1 cellular context compared by ENCODE assay signal in the genomic region with DNA sequence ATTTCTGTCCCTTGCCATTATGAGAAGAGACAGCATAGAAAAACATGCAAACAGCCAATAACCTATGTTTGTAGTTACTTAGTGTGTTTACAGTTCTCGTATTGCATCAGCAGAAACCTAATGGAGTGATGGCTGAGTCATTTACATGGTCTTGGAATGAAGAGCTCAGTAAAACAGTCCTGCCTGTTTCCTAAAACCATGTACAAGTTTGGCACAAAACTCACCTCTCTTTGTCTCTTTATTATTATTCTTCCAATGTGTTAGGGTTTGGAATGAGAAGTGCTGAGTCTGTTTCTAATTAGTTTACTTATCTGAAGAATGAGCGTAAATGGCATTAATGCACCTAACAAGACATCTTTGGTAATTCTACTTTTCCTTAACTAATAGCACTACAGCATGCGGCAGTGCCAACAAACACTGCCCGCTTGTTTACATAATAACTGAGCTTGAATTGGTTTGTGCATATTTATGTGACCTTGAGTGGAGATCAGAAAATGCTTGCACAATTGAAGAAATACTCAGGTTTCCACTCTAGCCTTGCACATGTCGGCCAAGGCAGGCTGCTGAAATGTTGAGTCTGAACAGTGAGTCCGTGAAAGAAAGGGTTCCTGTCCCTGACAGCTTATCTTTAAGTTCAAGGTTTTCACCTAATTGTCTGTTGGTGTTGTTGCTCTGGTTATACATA.
TF ChIP-seq lines count a peak whose summit lies in the region.

No MANE protein-coding gene starts in this region.

TF ChIP-seq in H1, 55 proteins besides CTCF, POLR2A, EP300 and RAD21 (continued from another document):
- TF ChIP-seq, protein P1, sequence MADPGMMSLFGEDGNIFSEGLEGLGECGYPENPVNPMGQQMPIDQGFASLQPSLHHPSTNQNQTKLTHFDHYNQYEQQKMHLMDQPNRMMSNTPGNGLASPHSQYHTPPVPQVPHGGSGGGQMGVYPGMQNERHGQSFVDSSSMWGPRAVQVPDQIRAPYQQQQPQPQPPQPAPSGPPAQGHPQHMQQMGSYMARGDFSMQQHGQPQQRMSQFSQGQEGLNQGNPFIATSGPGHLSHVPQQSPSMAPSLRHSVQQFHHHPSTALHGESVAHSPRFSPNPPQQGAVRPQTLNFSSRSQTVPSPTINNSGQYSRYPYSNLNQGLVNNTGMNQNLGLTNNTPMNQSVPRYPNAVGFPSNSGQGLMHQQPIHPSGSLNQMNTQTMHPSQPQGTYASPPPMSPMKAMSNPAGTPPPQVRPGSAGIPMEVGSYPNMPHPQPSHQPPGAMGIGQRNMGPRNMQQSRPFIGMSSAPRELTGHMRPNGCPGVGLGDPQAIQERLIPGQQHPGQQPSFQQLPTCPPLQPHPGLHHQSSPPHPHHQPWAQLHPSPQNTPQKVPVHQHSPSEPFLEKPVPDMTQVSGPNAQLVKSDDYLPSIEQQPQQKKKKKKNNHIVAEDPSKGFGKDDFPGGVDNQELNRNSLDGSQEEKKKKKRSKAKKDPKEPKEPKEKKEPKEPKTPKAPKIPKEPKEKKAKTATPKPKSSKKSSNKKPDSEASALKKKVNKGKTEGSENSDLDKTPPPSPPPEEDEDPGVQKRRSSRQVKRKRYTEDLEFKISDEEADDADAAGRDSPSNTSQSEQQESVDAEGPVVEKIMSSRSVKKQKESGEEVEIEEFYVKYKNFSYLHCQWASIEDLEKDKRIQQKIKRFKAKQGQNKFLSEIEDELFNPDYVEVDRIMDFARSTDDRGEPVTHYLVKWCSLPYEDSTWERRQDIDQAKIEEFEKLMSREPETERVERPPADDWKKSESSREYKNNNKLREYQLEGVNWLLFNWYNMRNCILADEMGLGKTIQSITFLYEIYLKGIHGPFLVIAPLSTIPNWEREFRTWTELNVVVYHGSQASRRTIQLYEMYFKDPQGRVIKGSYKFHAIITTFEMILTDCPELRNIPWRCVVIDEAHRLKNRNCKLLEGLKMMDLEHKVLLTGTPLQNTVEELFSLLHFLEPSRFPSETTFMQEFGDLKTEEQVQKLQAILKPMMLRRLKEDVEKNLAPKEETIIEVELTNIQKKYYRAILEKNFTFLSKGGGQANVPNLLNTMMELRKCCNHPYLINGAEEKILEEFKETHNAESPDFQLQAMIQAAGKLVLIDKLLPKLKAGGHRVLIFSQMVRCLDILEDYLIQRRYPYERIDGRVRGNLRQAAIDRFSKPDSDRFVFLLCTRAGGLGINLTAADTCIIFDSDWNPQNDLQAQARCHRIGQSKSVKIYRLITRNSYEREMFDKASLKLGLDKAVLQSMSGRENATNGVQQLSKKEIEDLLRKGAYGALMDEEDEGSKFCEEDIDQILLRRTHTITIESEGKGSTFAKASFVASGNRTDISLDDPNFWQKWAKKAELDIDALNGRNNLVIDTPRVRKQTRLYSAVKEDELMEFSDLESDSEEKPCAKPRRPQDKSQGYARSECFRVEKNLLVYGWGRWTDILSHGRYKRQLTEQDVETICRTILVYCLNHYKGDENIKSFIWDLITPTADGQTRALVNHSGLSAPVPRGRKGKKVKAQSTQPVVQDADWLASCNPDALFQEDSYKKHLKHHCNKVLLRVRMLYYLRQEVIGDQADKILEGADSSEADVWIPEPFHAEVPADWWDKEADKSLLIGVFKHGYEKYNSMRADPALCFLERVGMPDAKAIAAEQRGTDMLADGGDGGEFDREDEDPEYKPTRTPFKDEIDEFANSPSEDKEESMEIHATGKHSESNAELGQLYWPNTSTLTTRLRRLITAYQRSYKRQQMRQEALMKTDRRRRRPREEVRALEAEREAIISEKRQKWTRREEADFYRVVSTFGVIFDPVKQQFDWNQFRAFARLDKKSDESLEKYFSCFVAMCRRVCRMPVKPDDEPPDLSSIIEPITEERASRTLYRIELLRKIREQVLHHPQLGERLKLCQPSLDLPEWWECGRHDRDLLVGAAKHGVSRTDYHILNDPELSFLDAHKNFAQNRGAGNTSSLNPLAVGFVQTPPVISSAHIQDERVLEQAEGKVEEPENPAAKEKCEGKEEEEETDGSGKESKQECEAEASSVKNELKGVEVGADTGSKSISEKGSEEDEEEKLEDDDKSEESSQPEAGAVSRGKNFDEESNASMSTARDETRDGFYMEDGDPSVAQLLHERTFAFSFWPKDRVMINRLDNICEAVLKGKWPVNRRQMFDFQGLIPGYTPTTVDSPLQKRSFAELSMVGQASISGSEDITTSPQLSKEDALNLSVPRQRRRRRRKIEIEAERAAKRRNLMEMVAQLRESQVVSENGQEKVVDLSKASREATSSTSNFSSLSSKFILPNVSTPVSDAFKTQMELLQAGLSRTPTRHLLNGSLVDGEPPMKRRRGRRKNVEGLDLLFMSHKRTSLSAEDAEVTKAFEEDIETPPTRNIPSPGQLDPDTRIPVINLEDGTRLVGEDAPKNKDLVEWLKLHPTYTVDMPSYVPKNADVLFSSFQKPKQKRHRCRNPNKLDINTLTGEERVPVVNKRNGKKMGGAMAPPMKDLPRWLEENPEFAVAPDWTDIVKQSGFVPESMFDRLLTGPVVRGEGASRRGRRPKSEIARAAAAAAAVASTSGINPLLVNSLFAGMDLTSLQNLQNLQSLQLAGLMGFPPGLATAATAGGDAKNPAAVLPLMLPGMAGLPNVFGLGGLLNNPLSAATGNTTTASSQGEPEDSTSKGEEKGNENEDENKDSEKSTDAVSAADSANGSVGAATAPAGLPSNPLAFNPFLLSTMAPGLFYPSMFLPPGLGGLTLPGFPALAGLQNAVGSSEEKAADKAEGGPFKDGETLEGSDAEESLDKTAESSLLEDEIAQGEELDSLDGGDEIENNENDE (IDR thresholded peaks at IDR 0.05; ENCODE audit: insufficient replicate concordance, low read length) = no peak
- TF ChIP-seq SP4 (IDR thresholded peaks at IDR 0.05; ENCODE audit: low read length) (no peak), YY1 (IDR thresholded peaks at IDR 0.05; ENCODE audit: low read depth, low read length) (no peak), BCL11A (IDR thresholded peaks at IDR 0.05; ENCODE audit: low read depth in 2 of 2, low read length in 2 of 2) (no peak), NRF1 (IDR thresholded peaks at IDR 0.05; ENCODE audit: low read depth, low read length) (no peak), CEBPB (IDR thresholded peaks at IDR 0.05; ENCODE audit: low read depth, low read length) (no peak), TEAD4 (IDR thresholded peaks at IDR 0.05; ENCODE audit: low read depth, low read length) (no peak), ZNF274 (IDR thresholded peaks at IDR 0.05; ENCODE audit: borderline replicate concordance, extremely low read depth, low read length) (no peak), CBX5 (IDR thresholded peaks at IDR 0.05; ENCODE audit: low read depth, low read length) (no peak), SAP30 (IDR thresholded peaks at IDR 0.05; ENCODE audit: insufficient read depth, insufficient replicate concordance, low read length) (no peak), CTBP2 (IDR thresholded peaks at IDR 0.05; ENCODE audit: borderline replicate concordance, insufficient read depth, insufficient read length, low read length) (no peak), FOSL1 (IDR thresholded peaks at IDR 0.05; ENCODE audit: insufficient read depth, low read depth, low read length) (no peak), RNF2 (IDR thresholded peaks at IDR 0.05; ENCODE audit: borderline replicate concordance, low read depth, low read length, missing control alignments, poor library complexity, severe bottlenecking) (no peak), JUN (IDR thresholded peaks at IDR 0.05; ENCODE audit: low read depth, low read length) (no peak), CHD1 (IDR thresholded peaks at IDR 0.05; ENCODE audit: low read depth, low read length) (no peak), TAF1 (IDR thresholded peaks at IDR 0.05; ENCODE audit: low read depth, low read length) (no peak), GABPA (IDR thresholded peaks at IDR 0.05; ENCODE audit: borderline replicate concordance, insufficient read depth, low read length) (no peak)
- TF ChIP-seq, protein P2, sequence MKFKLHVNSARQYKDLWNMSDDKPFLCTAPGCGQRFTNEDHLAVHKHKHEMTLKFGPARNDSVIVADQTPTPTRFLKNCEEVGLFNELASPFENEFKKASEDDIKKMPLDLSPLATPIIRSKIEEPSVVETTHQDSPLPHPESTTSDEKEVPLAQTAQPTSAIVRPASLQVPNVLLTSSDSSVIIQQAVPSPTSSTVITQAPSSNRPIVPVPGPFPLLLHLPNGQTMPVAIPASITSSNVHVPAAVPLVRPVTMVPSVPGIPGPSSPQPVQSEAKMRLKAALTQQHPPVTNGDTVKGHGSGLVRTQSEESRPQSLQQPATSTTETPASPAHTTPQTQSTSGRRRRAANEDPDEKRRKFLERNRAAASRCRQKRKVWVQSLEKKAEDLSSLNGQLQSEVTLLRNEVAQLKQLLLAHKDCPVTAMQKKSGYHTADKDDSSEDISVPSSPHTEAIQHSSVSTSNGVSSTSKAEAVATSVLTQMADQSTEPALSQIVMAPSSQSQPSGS (IDR thresholded peaks at IDR 0.05; ENCODE audit: low read length) = no peak
TF ChIP-seq in H1: peak in this region for 0.
